ENCODE assay signal across 29 cellular contexts in genomic region chr4:70880739-70881138, GRCh38.
"Had no signal": no experiment of that assay in that cellular context is flagged by ENCODE, and none has a peak within 500 bp of the region (broad histone marks: within the 10 kb centered on the region; RNA-seq: fewer than 3 reads in every experiment).

No MANE protein-coding gene starts in this region.

- FAIRE-seq: urothelium cell line had no signal

- H3K79me2 ChIP-seq: parathyroid adenoma had no signal

- H3K4me2 ChIP-seq: smooth muscle cell had no signal

- H3K36me3 ChIP-seq: neutrophil, spleen, thoracic aorta, thyroid gland, tibial nerve, upper lobe of left lung, vagina had no signal

- H3K27ac ChIP-seq: neutrophil, parathyroid adenoma, psoas muscle, skin epidermis, spleen, thoracic aorta, thyroid gland, tibial nerve, upper lobe of left lung, vagina had no signal

- H3K9ac ChIP-seq: parathyroid adenoma had no signal

- H3K9me3 ChIP-seq: neutrophil, psoas muscle, spleen, thoracic aorta, thyroid gland, tibial nerve, upper lobe of left lung, vagina had no signal

- H3K4me3 ChIP-seq: psoas muscle, skin epidermis, smooth muscle cell, spleen, thoracic aorta, thyroid gland, tibial nerve, upper lobe of left lung, vagina had no signal

- H3K4me1 ChIP-seq: parathyroid adenoma, psoas muscle, thyroid gland, tibial nerve, upper lobe of left lung, vagina had no signal

- H2AFZ ChIP-seq: parathyroid adenoma had no signal

- H3K27me3 ChIP-seq: neutrophil, spleen, thyroid gland, tibial nerve, upper lobe of left lung, vagina had no signal

- ATAC-seq: naive thymus-derived CD8-positive, alpha-beta T cell; natural killer cell treated with Interleukin-12 subunit alpha and Interleukin-12 subunit beta and Interleukin-15 and Interleukin-18, amount 100 ng/mL, for 72 hours; psoas muscle; right cardiac atrium; sciatic nerve; stimulated activated memory B cell treated with anti-CD40 and anti-IgM and Interleukin-4, amounts not matched to agents 10 μg/mL and 1 μg/mL and 100 μg/mL, for 72 hours; stimulated activated naive CD8-positive, alpha-beta T cell treated with anti-CD3 and anti-CD28 coated beads, Interleukin-15, amount 100 ng/mL, for 72 hours; stimulated activated naive CD8-positive, alpha-beta T cell treated with anti-CD3 and anti-CD28 coated beads, Interleukin-15, Interleukin-2, amounts not matched to agents 100 U/mL and 50 U/mL, for 24 hours had no signal

- DNase-seq: naive thymus-derived CD8-positive, alpha-beta T cell; nephron progenitor cell; nucleus accumbens; posterior cingulate gyrus; psoas muscle; right cardiac atrium; spleen; stimulated activated CD4-positive, alpha-beta T cell treated with anti-CD3 and anti-CD28 coated beads, Interleukin-12 subunit alpha, Interleukin-12 subunit beta, amount 100 ng/mL, for 4 hours; stimulated activated CD4-positive, alpha-beta T cell treated with anti-CD3 and anti-CD28 coated beads, Interleukin-1b, Interleukin-23, amount 100 ng/mL, for 48 hours; stimulated activated CD4-positive, alpha-beta T cell treated with anti-CD3 and anti-CD28 coated beads, Interleukin-4, amount 100 ng/mL, for 1 hour; stimulated activated CD4-positive, alpha-beta T cell treated with anti-CD3 and anti-CD28 coated beads, Interleukin-4, amount 100 ng/mL, for 4 hours; stimulated activated CD8-positive, alpha-beta memory T cell treated with anti-CD3 and anti-CD28 coated beads, Interleukin-4, amount 100 ng/mL, for 48 hours; stimulated activated naive CD4-positive, alpha-beta T cell; stimulated activated naive CD8-positive, alpha-beta T cell treated with anti-CD3 and anti-CD28 coated beads, Interleukin-15, amount 100 ng/mL, for 72 hours; stimulated activated naive CD8-positive, alpha-beta T cell treated with anti-CD3 and anti-CD28 coated beads, Interleukin-15, Interleukin-2, amounts not matched to agents 100 U/mL and 50 U/mL, for 24 hours; thyroid gland; trophoblast cell; upper lobe of left lung had no signal
